9 cellular contexts compared by ENCODE assay signal in the genomic region with DNA sequence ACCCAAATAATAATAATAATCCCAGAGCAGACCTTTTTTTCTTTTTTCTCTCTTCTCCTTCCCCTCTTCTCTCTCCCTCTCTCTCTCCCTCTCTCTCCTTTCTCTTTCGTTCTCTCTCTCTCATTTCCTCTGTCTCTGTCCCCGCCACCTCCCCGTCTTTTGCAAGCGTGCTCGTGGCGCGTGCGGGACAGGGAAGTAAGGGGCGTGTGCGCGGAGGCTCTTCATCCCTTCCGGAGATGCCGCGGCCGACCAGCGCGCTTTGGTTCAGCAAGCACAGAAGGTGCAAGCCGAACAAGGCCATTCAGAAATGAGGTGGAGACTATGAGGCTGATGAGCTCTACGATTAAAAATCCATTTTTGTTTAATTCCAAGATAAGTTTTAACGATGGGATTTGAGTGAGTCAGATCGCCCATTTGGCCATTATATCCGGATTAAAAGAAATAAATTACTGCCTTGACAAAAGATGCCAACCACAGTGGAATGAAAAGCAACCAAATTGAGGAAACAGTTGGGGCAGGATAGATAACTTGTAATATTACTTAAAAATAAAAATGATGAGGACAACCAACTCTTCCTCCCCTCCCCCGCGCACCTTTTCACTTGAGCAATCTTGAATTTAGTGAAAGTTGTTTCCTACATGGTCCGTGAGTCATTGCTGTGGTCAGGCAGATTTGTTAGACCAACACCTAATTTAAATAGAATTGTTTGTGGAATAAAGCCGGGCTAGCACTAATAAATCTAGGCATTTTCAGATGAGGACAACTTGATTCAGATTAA. TPM values are rescaled to one million over a fixed set of nuclear protein-coding genes. Genes with fewer than 3 reads are reported as not detected.
DNase-seq lines count a peak whose midpoint lies in the region; ATAC-seq, FAIRE-seq and TF ChIP-seq lines count a peak whose summit lies in the region.
"Had no signal": no experiment of that assay in that cellular context is flagged by ENCODE, and none has a peak within 500 bp of the region (broad histone marks: within the 10 kb centered on the region; RNA-seq: fewer than 3 reads in every experiment).

No MANE protein-coding gene starts in this region.

- H3K4me1 ChIP-seq in ascending aorta, result peaks cover 0 to 33% of the 10 kb centered on the region in 2 donors
- H3K4me1 ChIP-seq in iPS DF 6.9 (ENCODE audit: control insufficient read depth, insufficient read depth, low read length), result peaks cover 2% of the 10 kb centered on the region

- intact Hi-C loops in ascending aorta (cut with DNase I), result loop anchor here (5.0 to 10.0 kb wide), 2 partner anchors 296 to 734 kb away; partner anchors contain the start of gene HDAC7

- H3K27me3 ChIP-seq in ascending aorta (no peaks in the 10 kb centered on the region), iPS DF 6.9 (ENCODE audit: control insufficient read depth, insufficient read depth, low read length) (peaks cover 7% of the 10 kb centered on the region)

- H3K36me3 ChIP-seq in ascending aorta (no peaks in the 10 kb centered on the region), iPS DF 6.9 (ENCODE audit: control insufficient read depth, insufficient read depth, low read length) (no peaks in the 10 kb centered on the region)

- no peak for FAIRE-seq in GM12892 (lab: Jason Lieb, UNC)
- FAIRE-seq: A204.1 had no signal

- DNase-seq in DMS 273 (lab: John Stamatoyannopoulos, UW; ENCODE audit: unreplicated experiment), result peak; percentile 57
- DNase-seq in DMS 273 treated with DMSO at 0.1 percent for 48 hours (lab: John Stamatoyannopoulos, UW), result no peak
- DNase-seq in SW 1271 (lab: John Stamatoyannopoulos, UW), result peak; percentile 23 to 74
- DNase-seq in ascending aorta (ENCODE audit: low spot score in 2 of 2), result peak; percentile 26 to 77
- DNase-seq in iPS DF 6.9 (ENCODE audit: low read depth, low spot score), result no peak
- DNase-seq in GM12892 (ENCODE audit: insufficient read length), result no peak

- H3K27ac ChIP-seq in ascending aorta (peak overlapping the region; percentile 96 to 99), iPS DF 6.9 (ENCODE audit: low read length) (no peak overlapping the region), skin epidermis (peak overlapping the region; percentile 48 to 94 (median 88))

- no peak for TF ChIP-seq CTCF in ascending aorta (IDR thresholded peaks at IDR 0.05)

- no peak for ATAC-seq in GM21528 (IDR thresholded peaks at IDR 0.05; ENCODE audit: low FRiP score, unreplicated experiment)

- TF ChIP-seq POLR2A in GM12892 (IDR thresholded peaks at IDR 0.05; ENCODE audit: low read depth, low read length), result no peak

- H3K9me3 ChIP-seq in ascending aorta (no peaks in the 10 kb centered on the region), iPS DF 6.9 (ENCODE audit: control insufficient read depth, insufficient read depth, low read length) (no peaks in the 10 kb centered on the region)

- WGBS in iPS DF 6.9 (ENCODE audit: insufficient coverage, insufficient read length), result no CpG with 5 or more reads among the region's 26 CpGs

- H3K4me3 ChIP-seq in ascending aorta (peak overlapping the region; percentile 78 to 81), iPS DF 6.9 (ENCODE audit: low read length) (peak overlapping the region; percentile 53; the same call in 1 of the 2 replicates), skin epidermis (peak overlapping the region; percentile 47 to 73 (median 65))

RNA-seq across cellular contexts. Expression of gene AMIGO2, which starts 1.2 kb away (rescaled TPM):
- 22.7 TPM for total RNA-seq in ascending aorta
- polyA plus RNA-seq in GM12892 (2012; ENCODE audit: missing spikeins), result 0.06 TPM

RNA-seq across cellular contexts. Expression of gene PCED1B, which starts 1.5 kb away (rescaled TPM):
- 1.5 TPM for total RNA-seq in ascending aorta
- polyA plus RNA-seq in GM12892 (2012; ENCODE audit: missing spikeins), result 1.3 TPM

Comparison
In these comparisons a context has a peak if more than half of its experiments do, and no peak if none do; other contexts are left out.
1. DNase-seq: peak in DMS 273 (single experiment), SW 1271 (2 of 2) and ascending aorta (2 of 2); none in DMS 273 treated with DMSO at 0.1 percent for 48 hours (single experiment), iPS DF 6.9 (single experiment) and GM12892 (single experiment).
2. Peak in every context shown above with its lines, with median percentiles within 50 percentile points of each other: H3K4me3 ChIP-seq.